In genomic region chr9:106930477-106930876, GRCh38 we compare ENCODE assay signal across 13 cellular contexts.
"Had no signal": no experiment of that assay in that cellular context is flagged by ENCODE, and none has a peak within 500 bp of the region (broad histone marks: within the 10 kb centered on the region; RNA-seq: fewer than 3 reads in every experiment).

No MANE protein-coding gene starts in this region.

- H3K27ac ChIP-seq: breast epithelium, suprapubic skin, upper lobe of right lung had no signal

- ATAC-seq: activated CD4-positive, CD25-positive, alpha-beta regulatory T cell treated with anti-CD3 and anti-CD28 coated beads, Interleukin-2, amount 50 U/mL, for 24 hours; activated naive CD8-positive, alpha-beta T cell treated with anti-CD3 and anti-CD28 coated beads, Interleukin-2, amount 50 U/mL, for 24 hours; esophagus mucosa; naive thymus-derived CD8-positive, alpha-beta T cell had no signal

- H3K27me3 ChIP-seq: breast epithelium, dorsolateral prefrontal cortex, suprapubic skin, upper lobe of right lung had no signal

- H3K9me3 ChIP-seq: breast epithelium, suprapubic skin, upper lobe of right lung had no signal

- DNase-seq: activated CD4-positive, alpha-beta T cell treated with anti-CD3 and anti-CD28 coated beads, Interleukin-2, amount 50 U/mL, for 4 hours; activated naive CD4-positive, alpha-beta T cell treated with anti-CD3 and anti-CD28 coated beads for 36 hours; activated naive CD8-positive, alpha-beta T cell treated with anti-CD3 and anti-CD28 coated beads, Interleukin-2, amount 50 U/mL, for 24 hours; activated T-cell treated with anti-CD3 and anti-CD28 coated beads for 4 hours; aorta; dorsolateral prefrontal cortex; naive thymus-derived CD8-positive, alpha-beta T cell; upper lobe of right lung had no signal

- H3K4me1 ChIP-seq: breast epithelium, suprapubic skin had no signal

- H3K4me3 ChIP-seq: breast epithelium, smooth muscle cell, suprapubic skin, upper lobe of right lung had no signal
